ENCODE assay signal across 1 cellular context in the genomic region with DNA sequence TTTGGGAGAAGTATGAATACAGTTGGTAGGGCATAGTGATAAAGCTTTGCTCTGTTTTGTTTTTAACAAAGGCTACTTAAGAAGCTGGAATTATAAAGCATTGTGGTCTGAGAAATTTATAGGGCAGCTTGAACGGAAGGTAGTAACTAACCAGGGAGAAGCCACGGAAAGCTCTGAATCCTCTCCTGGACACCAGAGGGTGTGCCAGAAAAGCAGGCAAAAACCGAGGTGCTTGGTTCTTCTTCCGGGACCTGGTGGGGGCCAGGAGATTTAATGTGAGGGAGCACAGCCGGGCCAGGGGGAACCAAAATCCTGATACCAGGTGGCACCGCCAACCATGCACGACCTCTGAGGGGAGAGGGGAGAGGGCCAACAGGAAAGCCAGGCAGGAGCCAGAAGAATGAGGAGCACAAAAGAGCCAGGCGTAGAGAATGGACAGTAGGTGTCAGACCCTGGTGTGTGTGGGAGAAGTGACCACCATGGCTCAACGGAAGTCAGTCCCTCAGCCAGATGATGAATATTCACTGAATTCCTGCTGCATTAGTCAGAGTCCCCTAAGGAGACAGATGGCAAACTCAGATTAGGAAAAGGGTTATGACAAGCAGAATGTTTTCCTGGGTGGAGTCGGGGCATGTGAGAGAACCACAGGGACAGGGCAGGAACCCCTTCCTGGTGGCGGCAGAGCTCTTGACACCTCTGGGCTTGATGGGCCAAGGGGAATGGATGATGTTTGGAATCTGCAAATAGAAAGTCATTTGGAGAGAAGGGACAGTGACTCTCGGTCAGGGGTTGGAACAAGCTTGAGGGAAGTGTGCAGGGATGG.
A peak's percentile ranks its signal among the peaks of the same experiment; 100 is the strongest.
TF ChIP-seq lines count a peak whose summit lies in the region.

No MANE protein-coding gene starts in this region.

TF ChIP-seq in K562, 482 proteins besides CTCF, POLR2A, EP300 and RAD21 (continued from another document and continues in another):
- TF ChIP-seq, protein P1, sequence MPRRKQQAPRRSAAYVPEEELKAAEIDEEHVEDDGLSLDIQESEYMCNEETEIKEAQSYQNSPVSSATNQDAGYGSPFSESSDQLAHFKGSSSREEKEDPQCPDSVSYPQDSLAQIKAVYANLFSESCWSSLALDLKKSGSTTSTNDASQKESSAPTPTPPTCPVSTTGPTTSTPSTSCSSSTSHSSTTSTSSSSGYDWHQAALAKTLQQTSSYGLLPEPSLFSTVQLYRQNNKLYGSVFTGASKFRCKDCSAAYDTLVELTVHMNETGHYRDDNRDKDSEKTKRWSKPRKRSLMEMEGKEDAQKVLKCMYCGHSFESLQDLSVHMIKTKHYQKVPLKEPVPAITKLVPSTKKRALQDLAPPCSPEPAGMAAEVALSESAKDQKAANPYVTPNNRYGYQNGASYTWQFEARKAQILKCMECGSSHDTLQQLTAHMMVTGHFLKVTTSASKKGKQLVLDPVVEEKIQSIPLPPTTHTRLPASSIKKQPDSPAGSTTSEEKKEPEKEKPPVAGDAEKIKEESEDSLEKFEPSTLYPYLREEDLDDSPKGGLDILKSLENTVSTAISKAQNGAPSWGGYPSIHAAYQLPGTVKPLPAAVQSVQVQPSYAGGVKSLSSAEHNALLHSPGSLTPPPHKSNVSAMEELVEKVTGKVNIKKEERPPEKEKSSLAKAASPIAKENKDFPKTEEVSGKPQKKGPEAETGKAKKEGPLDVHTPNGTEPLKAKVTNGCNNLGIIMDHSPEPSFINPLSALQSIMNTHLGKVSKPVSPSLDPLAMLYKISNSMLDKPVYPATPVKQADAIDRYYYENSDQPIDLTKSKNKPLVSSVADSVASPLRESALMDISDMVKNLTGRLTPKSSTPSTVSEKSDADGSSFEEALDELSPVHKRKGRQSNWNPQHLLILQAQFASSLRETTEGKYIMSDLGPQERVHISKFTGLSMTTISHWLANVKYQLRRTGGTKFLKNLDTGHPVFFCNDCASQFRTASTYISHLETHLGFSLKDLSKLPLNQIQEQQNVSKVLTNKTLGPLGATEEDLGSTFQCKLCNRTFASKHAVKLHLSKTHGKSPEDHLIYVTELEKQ (CRISPR knock-in tag; IDR thresholded peaks at IDR 0.05) = no peak
- peak; percentile 63; the same call in 1 of the 2 replicates for TF ChIP-seq ZNF589 (CRISPR knock-in tag; IDR thresholded peaks at IDR 0.05; ENCODE audit: low read depth)
- no peak for TF ChIP-seq XRCC4 (IDR thresholded peaks at IDR 0.05; ENCODE audit: extremely low read depth, insufficient read depth, insufficient read length)
- no peak for TF ChIP-seq TAF15 (IDR thresholded peaks at IDR 0.05; ENCODE audit: low read depth, low read length)
- peak; percentile 69; the same call in 1 of the 2 replicates for TF ChIP-seq ZNF75A (CRISPR knock-in tag; IDR thresholded peaks at IDR 0.05)
- TF ChIP-seq SMARCA4 (IDR thresholded peaks at IDR 0.05) = peak; percentile 97
- TF ChIP-seq, protein P2, sequence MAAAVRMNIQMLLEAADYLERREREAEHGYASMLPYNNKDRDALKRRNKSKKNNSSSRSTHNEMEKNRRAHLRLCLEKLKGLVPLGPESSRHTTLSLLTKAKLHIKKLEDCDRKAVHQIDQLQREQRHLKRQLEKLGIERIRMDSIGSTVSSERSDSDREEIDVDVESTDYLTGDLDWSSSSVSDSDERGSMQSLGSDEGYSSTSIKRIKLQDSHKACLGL (CRISPR knock-in tag; IDR thresholded peaks at IDR 0.05; ENCODE audit: borderline replicate concordance, poor library complexity, severe bottlenecking) = no peak
- TF ChIP-seq STAT5B (CRISPR knock-in tag; IDR thresholded peaks at IDR 0.05) = no peak
- no peak for TF ChIP-seq ZNF282 (CRISPR knock-in tag; IDR thresholded peaks at IDR 0.05)
- peak; percentile 18 for TF ChIP-seq HDAC3 (IDR thresholded peaks at IDR 0.05; ENCODE audit: borderline replicate concordance, partially characterized antibody)
- no peak for TF ChIP-seq EWSR1 (IDR thresholded peaks at IDR 0.05; ENCODE audit: borderline replicate concordance, low read depth, partially characterized antibody)
- TF ChIP-seq, protein P3, sequence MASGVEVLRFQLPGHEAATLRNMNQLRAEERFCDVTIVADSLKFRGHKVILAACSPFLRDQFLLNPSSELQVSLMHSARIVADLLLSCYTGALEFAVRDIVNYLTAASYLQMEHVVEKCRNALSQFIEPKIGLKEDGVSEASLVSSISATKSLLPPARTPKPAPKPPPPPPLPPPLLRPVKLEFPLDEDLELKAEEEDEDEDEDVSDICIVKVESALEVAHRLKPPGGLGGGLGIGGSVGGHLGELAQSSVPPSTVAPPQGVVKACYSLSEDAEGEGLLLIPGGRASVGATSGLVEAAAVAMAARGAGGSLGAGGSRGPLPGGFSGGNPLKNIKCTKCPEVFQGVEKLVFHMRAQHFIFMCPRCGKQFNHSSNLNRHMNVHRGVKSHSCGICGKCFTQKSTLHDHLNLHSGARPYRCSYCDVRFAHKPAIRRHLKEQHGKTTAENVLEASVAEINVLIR (CRISPR knock-in tag; IDR thresholded peaks at IDR 0.05) = no peak
- TF ChIP-seq ZNF644 (tag; IDR thresholded peaks at IDR 0.05; ENCODE audit: low read depth) = no peak
- no peak for TF ChIP-seq MCM7 (IDR thresholded peaks at IDR 0.05)
- peak; percentile 69; the same call in 1 of the 2 replicates for TF ChIP-seq MEF2D (tag; conservative IDR thresholded peaks at IDR 0.05; ENCODE audit: low read depth)
- peak; percentile 51; the same call in 1 of the 2 replicates for TF ChIP-seq EGR1 (conservative IDR thresholded peaks at IDR 0.05)
- no peak for TF ChIP-seq GTF2A2 (tag; IDR thresholded peaks at IDR 0.05)
- no peak for TF ChIP-seq PURB (CRISPR knock-in tag; IDR thresholded peaks at IDR 0.05; ENCODE audit: low read depth)
- TF ChIP-seq SMAD3 (CRISPR knock-in tag; conservative IDR thresholded peaks at IDR 0.05) = no peak
- no peak for TF ChIP-seq RBM25 (IDR thresholded peaks at IDR 0.05; ENCODE audit: low read depth, low read length, severe bottlenecking)
- no peak for TF ChIP-seq ZNF146 (CRISPR knock-in tag; IDR thresholded peaks at IDR 0.05; ENCODE audit: unreplicated experiment)
- TF ChIP-seq OTX1 (CRISPR knock-in tag; IDR thresholded peaks at IDR 0.05) = no peak
- TF ChIP-seq, protein P4, sequence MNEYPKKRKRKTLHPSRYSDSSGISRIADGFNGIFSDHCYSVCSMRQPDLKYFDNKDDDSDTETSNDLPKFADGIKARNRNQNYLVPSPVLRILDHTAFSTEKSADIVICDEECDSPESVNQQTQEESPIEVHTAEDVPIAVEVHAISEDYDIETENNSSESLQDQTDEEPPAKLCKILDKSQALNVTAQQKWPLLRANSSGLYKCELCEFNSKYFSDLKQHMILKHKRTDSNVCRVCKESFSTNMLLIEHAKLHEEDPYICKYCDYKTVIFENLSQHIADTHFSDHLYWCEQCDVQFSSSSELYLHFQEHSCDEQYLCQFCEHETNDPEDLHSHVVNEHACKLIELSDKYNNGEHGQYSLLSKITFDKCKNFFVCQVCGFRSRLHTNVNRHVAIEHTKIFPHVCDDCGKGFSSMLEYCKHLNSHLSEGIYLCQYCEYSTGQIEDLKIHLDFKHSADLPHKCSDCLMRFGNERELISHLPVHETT (CRISPR knock-in tag; conservative IDR thresholded peaks at IDR 0.05 in 1 of 2, IDR thresholded peaks at IDR 0.05 in 1 of 2) = peak in 1 of 2 experiments; percentile 23; a peak in 1 of 4 replicates
- TF ChIP-seq SMAD4 (CRISPR knock-in tag; conservative IDR thresholded peaks at IDR 0.05) = peak; percentile 67; the same call in 1 of the 2 replicates
- TF ChIP-seq TEAD2 (tag; IDR thresholded peaks at IDR 0.05) = peak; percentile 95
- no peak for TF ChIP-seq PPARD (CRISPR knock-in tag; IDR thresholded peaks at IDR 0.05)
- TF ChIP-seq FOXJ3 (CRISPR knock-in tag; IDR thresholded peaks at IDR 0.05) = no peak
- TF ChIP-seq SMC3 (conservative IDR thresholded peaks at IDR 0.05; ENCODE audit: insufficient read depth, low read depth, low read length) = no peak
- no peak for TF ChIP-seq TFAM (CRISPR knock-in tag; conservative IDR thresholded peaks at IDR 0.05)
- TF ChIP-seq, protein P5, sequence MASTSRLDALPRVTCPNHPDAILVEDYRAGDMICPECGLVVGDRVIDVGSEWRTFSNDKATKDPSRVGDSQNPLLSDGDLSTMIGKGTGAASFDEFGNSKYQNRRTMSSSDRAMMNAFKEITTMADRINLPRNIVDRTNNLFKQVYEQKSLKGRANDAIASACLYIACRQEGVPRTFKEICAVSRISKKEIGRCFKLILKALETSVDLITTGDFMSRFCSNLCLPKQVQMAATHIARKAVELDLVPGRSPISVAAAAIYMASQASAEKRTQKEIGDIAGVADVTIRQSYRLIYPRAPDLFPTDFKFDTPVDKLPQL (IDR thresholded peaks at IDR 0.05; ENCODE audit: extremely low read depth, insufficient read length) = no peak
- TF ChIP-seq, protein P6, sequence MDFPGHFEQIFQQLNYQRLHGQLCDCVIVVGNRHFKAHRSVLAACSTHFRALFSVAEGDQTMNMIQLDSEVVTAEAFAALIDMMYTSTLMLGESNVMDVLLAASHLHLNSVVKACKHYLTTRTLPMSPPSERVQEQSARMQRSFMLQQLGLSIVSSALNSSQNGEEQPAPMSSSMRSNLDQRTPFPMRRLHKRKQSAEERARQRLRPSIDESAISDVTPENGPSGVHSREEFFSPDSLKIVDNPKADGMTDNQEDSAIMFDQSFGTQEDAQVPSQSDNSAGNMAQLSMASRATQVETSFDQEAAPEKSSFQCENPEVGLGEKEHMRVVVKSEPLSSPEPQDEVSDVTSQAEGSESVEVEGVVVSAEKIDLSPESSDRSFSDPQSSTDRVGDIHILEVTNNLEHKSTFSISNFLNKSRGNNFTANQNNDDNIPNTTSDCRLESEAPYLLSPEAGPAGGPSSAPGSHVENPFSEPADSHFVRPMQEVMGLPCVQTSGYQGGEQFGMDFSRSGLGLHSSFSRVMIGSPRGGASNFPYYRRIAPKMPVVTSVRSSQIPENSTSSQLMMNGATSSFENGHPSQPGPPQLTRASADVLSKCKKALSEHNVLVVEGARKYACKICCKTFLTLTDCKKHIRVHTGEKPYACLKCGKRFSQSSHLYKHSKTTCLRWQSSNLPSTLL (IDR thresholded peaks at IDR 0.05) = no peak
- no peak for TF ChIP-seq HNRNPL (IDR thresholded peaks at IDR 0.05; ENCODE audit: low read depth, low read length)
- TF ChIP-seq, protein P7, sequence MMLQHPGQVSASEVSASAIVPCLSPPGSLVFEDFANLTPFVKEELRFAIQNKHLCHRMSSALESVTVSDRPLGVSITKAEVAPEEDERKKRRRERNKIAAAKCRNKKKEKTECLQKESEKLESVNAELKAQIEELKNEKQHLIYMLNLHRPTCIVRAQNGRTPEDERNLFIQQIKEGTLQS (IDR thresholded peaks at IDR 0.05) = peak; percentile 96
- TF ChIP-seq, protein P7 (CRISPR knock-in tag; conservative IDR thresholded peaks at IDR 0.05) = peak; percentile 26
- TF ChIP-seq, protein P8, sequence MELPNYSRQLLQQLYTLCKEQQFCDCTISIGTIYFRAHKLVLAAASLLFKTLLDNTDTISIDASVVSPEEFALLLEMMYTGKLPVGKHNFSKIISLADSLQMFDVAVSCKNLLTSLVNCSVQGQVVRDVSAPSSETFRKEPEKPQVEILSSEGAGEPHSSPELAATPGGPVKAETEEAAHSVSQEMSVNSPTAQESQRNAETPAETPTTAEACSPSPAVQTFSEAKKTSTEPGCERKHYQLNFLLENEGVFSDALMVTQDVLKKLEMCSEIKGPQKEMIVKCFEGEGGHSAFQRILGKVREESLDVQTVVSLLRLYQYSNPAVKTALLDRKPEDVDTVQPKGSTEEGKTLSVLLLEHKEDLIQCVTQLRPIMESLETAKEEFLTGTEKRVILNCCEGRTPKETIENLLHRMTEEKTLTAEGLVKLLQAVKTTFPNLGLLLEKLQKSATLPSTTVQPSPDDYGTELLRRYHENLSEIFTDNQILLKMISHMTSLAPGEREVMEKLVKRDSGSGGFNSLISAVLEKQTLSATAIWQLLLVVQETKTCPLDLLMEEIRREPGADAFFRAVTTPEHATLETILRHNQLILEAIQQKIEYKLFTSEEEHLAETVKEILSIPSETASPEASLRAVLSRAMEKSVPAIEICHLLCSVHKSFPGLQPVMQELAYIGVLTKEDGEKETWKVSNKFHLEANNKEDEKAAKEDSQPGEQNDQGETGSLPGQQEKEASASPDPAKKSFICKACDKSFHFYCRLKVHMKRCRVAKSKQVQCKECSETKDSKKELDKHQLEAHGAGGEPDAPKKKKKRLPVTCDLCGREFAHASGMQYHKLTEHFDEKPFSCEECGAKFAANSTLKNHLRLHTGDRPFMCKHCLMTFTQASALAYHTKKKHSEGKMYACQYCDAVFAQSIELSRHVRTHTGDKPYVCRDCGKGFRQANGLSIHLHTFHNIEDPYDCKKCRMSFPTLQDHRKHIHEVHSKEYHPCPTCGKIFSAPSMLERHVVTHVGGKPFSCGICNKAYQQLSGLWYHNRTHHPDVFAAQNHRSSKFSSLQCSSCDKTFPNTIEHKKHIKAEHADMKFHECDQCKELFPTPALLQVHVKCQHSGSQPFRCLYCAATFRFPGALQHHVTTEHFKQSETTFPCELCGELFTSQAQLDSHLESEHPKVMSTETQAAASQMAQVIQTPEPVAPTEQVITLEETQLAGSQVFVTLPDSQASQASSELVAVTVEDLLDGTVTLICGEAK (IDR thresholded peaks at IDR 0.05) = 0 out of 2 replicates have a peak, but pooled peaks have one; percentile 38
- TF ChIP-seq, protein P8 (CRISPR knock-in tag; IDR thresholded peaks at IDR 0.05) = no peak
- TF ChIP-seq DPF2 (IDR thresholded peaks at IDR 0.05) = peak; percentile 98
- peak; percentile 85 for TF ChIP-seq SOX6 (IDR thresholded peaks at IDR 0.05)
- TF ChIP-seq ZSCAN32 (CRISPR knock-in tag; IDR thresholded peaks at IDR 0.05) = no peak
- no peak for TF ChIP-seq GTF2F1 (IDR thresholded peaks at IDR 0.05; ENCODE audit: low read depth, low read length)
- 0 out of 2 replicates have a peak, but pooled peaks have one; percentile 23 for TF ChIP-seq CC2D1A (IDR thresholded peaks at IDR 0.05)
